ENCODE assay signal across 1 cellular context in the genomic region with DNA sequence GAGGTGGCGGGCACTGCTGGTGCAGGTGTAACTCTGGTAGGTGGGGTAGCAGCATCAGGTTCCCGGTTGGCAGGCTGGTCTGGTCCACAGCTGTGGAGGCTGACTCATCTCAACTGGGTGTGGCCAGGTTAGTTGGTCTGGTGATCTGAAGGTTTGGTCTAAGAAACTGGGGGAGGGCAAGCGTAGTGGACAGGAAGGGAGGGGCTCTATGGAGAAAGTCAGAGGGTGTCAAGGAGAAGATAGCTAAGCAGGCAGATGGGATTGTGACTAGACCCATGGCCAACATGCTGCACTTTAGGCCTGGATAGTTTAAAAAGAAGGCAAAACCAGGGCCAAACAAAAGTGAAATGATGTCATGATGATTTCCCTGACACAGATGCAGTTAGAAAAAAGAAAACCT.
TF ChIP-seq lines count a peak whose summit lies in the region.

No MANE protein-coding gene starts in this region.

TF ChIP-seq in K562, 482 proteins besides CTCF, POLR2A, EP300 and RAD21 (continued from another document):
- TF ChIP-seq, protein P1, sequence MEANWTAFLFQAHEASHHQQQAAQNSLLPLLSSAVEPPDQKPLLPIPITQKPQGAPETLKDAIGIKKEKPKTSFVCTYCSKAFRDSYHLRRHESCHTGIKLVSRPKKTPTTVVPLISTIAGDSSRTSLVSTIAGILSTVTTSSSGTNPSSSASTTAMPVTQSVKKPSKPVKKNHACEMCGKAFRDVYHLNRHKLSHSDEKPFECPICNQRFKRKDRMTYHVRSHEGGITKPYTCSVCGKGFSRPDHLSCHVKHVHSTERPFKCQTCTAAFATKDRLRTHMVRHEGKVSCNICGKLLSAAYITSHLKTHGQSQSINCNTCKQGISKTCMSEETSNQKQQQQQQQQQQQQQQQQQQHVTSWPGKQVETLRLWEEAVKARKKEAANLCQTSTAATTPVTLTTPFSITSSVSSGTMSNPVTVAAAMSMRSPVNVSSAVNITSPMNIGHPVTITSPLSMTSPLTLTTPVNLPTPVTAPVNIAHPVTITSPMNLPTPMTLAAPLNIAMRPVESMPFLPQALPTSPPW (CRISPR knock-in tag; IDR thresholded peaks at IDR 0.05): peak; percentile 23; the same call in 1 of the 2 replicates
- TF ChIP-seq ARID1B (IDR thresholded peaks at IDR 0.05) (peak; percentile 19; the same call in 1 of the 2 replicates), SMARCC2 (IDR thresholded peaks at IDR 0.05; ENCODE audit: low read depth) (no peak), THRAP3 (IDR thresholded peaks at IDR 0.05; ENCODE audit: borderline replicate concordance) (no peak), BHLHE40 (IDR thresholded peaks at IDR 0.05; ENCODE audit: low read length) (peak; percentile 30; the same call in 1 of the 2 replicates), ZNF431 (CRISPR knock-in tag; IDR thresholded peaks at IDR 0.05) (no peak), C11orf30 (IDR thresholded peaks at IDR 0.05; ENCODE audit: low read depth) (0 out of 2 replicates have a peak, but pooled peaks have one; percentile 13), MCM2 (IDR thresholded peaks at IDR 0.05; ENCODE audit: low read depth) (no peak), RCOR1 (IDR thresholded peaks at IDR 0.05; ENCODE audit: borderline replicate concordance in 1 of 2, low read depth in 2 of 2, low read length in 2 of 2) (peak in 1 of 2 experiments; percentile 35; a peak in 1 of 4 replicates), MAZ (CRISPR knock-in tag; conservative IDR thresholded peaks at IDR 0.05 in 1 of 2, IDR thresholded peaks at IDR 0.05 in 1 of 2) (peak in 1 of 2 experiments; percentile 17; a peak in 1 of 4 replicates), FOSL1 (tag; conservative IDR thresholded peaks at IDR 0.05) (peak; percentile 46; the same call in 1 of the 2 replicates), CTBP1 (IDR thresholded peaks at IDR 0.05; ENCODE audit: borderline replicate concordance) (peak; percentile 46; the same call in 1 of the 2 replicates), NFE2 (IDR thresholded peaks at IDR 0.05; ENCODE audit: low read depth) (0 out of 2 replicates have a peak, but pooled peaks have one; percentile 17), JUND (IDR thresholded peaks at IDR 0.05; ENCODE audit: borderline replicate concordance, low read depth, low read length) (peak; percentile 78), JUND (tag; IDR thresholded peaks at IDR 0.05; ENCODE audit: borderline replicate concordance, low read depth, low read length) (peak; percentile 55; the same call in 1 of the 3 replicates), ZFP1 (CRISPR knock-in tag; IDR thresholded peaks at IDR 0.05) (peak; percentile 71)
- TF ChIP-seq, protein P2, sequence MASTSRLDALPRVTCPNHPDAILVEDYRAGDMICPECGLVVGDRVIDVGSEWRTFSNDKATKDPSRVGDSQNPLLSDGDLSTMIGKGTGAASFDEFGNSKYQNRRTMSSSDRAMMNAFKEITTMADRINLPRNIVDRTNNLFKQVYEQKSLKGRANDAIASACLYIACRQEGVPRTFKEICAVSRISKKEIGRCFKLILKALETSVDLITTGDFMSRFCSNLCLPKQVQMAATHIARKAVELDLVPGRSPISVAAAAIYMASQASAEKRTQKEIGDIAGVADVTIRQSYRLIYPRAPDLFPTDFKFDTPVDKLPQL (IDR thresholded peaks at IDR 0.05; ENCODE audit: extremely low read depth, insufficient read length): no peak
- TF ChIP-seq, protein P3, sequence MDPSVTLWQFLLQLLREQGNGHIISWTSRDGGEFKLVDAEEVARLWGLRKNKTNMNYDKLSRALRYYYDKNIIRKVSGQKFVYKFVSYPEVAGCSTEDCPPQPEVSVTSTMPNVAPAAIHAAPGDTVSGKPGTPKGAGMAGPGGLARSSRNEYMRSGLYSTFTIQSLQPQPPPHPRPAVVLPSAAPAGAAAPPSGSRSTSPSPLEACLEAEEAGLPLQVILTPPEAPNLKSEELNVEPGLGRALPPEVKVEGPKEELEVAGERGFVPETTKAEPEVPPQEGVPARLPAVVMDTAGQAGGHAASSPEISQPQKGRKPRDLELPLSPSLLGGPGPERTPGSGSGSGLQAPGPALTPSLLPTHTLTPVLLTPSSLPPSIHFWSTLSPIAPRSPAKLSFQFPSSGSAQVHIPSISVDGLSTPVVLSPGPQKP (CRISPR knock-in tag; IDR thresholded peaks at IDR 0.05): no peak
- TF ChIP-seq, protein P4, sequence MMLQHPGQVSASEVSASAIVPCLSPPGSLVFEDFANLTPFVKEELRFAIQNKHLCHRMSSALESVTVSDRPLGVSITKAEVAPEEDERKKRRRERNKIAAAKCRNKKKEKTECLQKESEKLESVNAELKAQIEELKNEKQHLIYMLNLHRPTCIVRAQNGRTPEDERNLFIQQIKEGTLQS (IDR thresholded peaks at IDR 0.05): peak; percentile 64
- TF ChIP-seq, protein P4 (CRISPR knock-in tag; conservative IDR thresholded peaks at IDR 0.05): no peak
- TF ChIP-seq, protein P5, sequence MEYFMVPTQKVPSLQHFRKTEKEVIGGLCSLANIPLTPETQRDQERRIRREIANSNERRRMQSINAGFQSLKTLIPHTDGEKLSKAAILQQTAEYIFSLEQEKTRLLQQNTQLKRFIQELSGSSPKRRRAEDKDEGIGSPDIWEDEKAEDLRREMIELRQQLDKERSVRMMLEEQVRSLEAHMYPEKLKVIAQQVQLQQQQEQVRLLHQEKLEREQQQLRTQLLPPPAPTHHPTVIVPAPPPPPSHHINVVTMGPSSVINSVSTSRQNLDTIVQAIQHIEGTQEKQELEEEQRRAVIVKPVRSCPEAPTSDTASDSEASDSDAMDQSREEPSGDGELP (CRISPR knock-in tag; IDR thresholded peaks at IDR 0.05; ENCODE audit: borderline replicate concordance): peak; percentile 38; the same call in 1 of the 2 replicates
- TF ChIP-seq, protein P6, sequence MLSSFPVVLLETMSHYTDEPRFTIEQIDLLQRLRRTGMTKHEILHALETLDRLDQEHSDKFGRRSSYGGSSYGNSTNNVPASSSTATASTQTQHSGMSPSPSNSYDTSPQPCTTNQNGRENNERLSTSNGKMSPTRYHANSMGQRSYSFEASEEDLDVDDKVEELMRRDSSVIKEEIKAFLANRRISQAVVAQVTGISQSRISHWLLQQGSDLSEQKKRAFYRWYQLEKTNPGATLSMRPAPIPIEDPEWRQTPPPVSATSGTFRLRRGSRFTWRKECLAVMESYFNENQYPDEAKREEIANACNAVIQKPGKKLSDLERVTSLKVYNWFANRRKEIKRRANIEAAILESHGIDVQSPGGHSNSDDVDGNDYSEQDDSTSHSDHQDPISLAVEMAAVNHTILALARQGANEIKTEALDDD (IDR thresholded peaks at IDR 0.05): peak; percentile 69
